In the genomic region with DNA sequence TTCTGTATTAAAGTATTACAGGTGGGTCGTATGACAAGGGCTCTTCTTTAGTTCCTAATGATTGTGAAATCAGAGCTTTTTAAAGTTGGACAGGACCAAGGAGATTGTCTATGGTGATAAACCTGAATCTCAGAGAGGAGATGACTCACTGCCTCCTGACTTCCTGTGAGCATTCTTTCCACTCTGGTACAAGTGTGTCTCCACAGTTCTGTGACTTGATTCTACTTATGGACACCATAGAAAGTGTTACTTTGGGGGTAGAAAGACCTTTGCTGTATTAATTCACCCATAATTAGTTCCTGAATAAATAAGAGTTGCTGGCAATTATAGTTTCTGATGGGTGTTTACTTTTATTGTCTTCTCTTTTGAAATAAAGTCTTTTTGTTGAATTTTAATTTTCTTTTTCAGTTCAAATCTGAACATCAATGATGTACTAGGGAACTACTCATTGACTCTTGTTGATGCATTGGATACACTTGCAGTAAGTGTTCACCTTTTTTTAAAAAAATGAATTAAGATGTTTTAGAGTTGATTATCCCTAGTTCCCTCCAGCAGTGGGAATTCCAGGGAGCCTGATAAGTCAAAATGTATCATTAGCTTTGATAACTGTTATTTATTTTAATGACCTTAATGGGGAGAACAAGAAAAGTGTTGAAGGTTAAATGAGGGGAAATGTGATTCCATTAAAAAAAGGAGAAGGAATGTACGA, we compare ENCODE assay signal across 8 cellular contexts. TPM values are rescaled to one million over a fixed set of nuclear protein-coding genes. Genes with fewer than 3 reads are reported as not detected.
A peak's percentile ranks its signal among the peaks of the same experiment; 100 is the strongest.
DNase-seq lines count a peak whose midpoint lies in the region; ATAC-seq and FAIRE-seq lines count a peak whose summit lies in the region.

No MANE protein-coding gene starts in this region.

- H3K9me3 Mint-ChIP-seq in activated naive CD4-positive, alpha-beta T cell treated with anti-CD3 and anti-CD28 coated beads, Interleukin-2, amount 50 U/mL, for 72 hours = peaks cover 0 to 3% of the 10 kb centered on the region in 2 donors

- no peak for FAIRE-seq in urothelium cell line (lab: Jason Lieb, UNC)

- ATAC-seq in activated CD4-positive, CD25-positive, alpha-beta regulatory T cell treated with anti-CD3 and anti-CD28 coated beads, Interleukin-2, amount 50 U/mL, for 24 hours = peak; percentile 42 to 50
- ATAC-seq in activated naive CD4-positive, alpha-beta T cell treated with anti-CD3 and anti-CD28 coated beads, Interleukin-2, amount 50 U/mL, for 72 hours = peak; percentile 49 to 50
- ATAC-seq in left lobe of liver = peak; percentile 6

- H3K36me3 Mint-ChIP-seq in activated naive CD4-positive, alpha-beta T cell treated with anti-CD3 and anti-CD28 coated beads, Interleukin-2, amount 50 U/mL, for 72 hours = peaks cover 47 to 88% of the 10 kb centered on the region in 2 donors

- DNase-seq in activated CD4-positive, CD25-positive, alpha-beta regulatory T cell (lab: John Stamatoyannopoulos, UW) = no peak
- DNase-seq in HCEC 1CT (peak; percentile 81), M059J (ENCODE audit: low read depth) (peak; percentile 88), left lobe of liver (ENCODE audit: low spot score) (no peak), urothelium cell line (ENCODE audit: low spot score) (peak; percentile 81), NCI-H2081 treated with DMSO at 0.1 percent for 48 hours (lab: John Stamatoyannopoulos, UW) (no peak)
- no peak for DNase-seq in activated naive CD4-positive, alpha-beta T cell treated with anti-CD3 and anti-CD28 coated beads, Interleukin-2, amount 50 U/mL, for 72 hours (ENCODE audit: low spot score in 2 of 2)

- H3K27ac Mint-ChIP-seq in activated naive CD4-positive, alpha-beta T cell treated with anti-CD3 and anti-CD28 coated beads, Interleukin-2, amount 50 U/mL, for 72 hours = peak overlapping the region; percentile 98

RNA-seq across cellular contexts. Expression of a gene that starts 7.4 kb away (rescaled TPM):
- total RNA-seq in M059J (2014; rRNA removed; shearing (Covaris generic)) = 8.9 and 17.7 TPM in 2 replicates
- 100 to 1,000 TPM; 181 to 200 TPM for total RNA-seq in activated naive CD4-positive, alpha-beta T cell treated with anti-CD3 and anti-CD28 coated beads, Interleukin-2, amount 50 U/mL, for 72 hours
- total RNA-seq in left lobe of liver = 81.1 TPM

Comparison
In these comparisons a context has a peak if more than half of its experiments do, and no peak if none do; other contexts are left out.
1. DNase-seq: peak in HCEC 1CT (single experiment), M059J (single experiment) and urothelium cell line (single experiment); none in activated CD4-positive, CD25-positive, alpha-beta regulatory T cell (0 of 4), activated naive CD4-positive, alpha-beta T cell treated with anti-CD3 and anti-CD28 coated beads, Interleukin-2, amount 50 U/mL, for 72 hours (0 of 2), left lobe of liver (single experiment) and NCI-H2081 treated with DMSO at 0.1 percent for 48 hours (single experiment).
2. Peak in every context shown above with its lines, with median percentiles within 50 percentile points of each other: ATAC-seq.